19 cellular contexts compared by ENCODE assay signal in the genomic region with DNA sequence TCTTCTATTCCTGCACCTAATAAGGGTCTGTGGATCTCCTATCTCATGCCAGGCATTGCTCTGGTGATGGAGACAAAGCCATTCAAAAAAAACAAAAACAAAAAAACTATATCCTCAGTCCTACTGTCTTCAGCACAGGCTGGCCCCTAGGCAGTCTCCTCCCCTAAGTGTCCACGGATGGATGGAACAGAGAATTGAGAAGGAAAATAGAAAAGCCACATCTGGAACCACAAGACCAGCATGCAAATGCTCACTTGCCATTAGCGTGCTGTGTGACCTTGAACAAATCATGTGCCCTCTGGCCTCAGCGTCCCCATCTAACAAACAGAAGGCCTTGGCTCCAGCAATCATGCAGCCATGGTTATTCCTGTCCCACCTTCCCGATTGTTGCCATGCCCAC. TPM values are rescaled to one million over a fixed set of nuclear protein-coding genes. Genes with fewer than 3 reads are reported as not detected.
A peak's percentile ranks its signal among the peaks of the same experiment; 100 is the strongest.
DNase-seq lines count a peak whose midpoint lies in the region; ATAC-seq and TF ChIP-seq lines count a peak whose summit lies in the region.
"Had no signal": no experiment of that assay in that cellular context is flagged by ENCODE, and none has a peak within 500 bp of the region (broad histone marks: within the 10 kb centered on the region; RNA-seq: fewer than 3 reads in every experiment).

No MANE protein-coding gene starts in this region.

- peaks cover 17 to 23% of the 10 kb centered on the region in 2 donors for H3K27me3 Mint-ChIP-seq in stimulated activated naive B cell treated with anti-CD40 and anti-IgM and Interleukin-4, amounts not matched to agents 10 μg/mL and 1 μg/mL and 100 μg/mL, for 72 hours
- H3K27me3 Mint-ChIP-seq in natural killer cell treated with Interleukin-12 subunit alpha and Interleukin-12 subunit beta and Interleukin-15 and Interleukin-18, amount 100 ng/mL, for 72 hours, result peaks cover 0 to 10% of the 10 kb centered on the region in 2 donors
- H3K27me3 Mint-ChIP-seq: CD4-positive, alpha-beta T cell had no signal

- peaks cover 0 to 2% of the 10 kb centered on the region in 2 donors for H3K36me3 Mint-ChIP-seq in stimulated activated naive B cell treated with anti-CD40 and anti-IgM and Interleukin-4, amounts not matched to agents 10 μg/mL and 1 μg/mL and 100 μg/mL, for 72 hours
- no peaks in the 10 kb centered on the region for H3K36me3 Mint-ChIP-seq in natural killer cell treated with Interleukin-12 subunit alpha and Interleukin-12 subunit beta and Interleukin-15 and Interleukin-18, amount 100 ng/mL, for 72 hours

- no peaks in the 10 kb centered on the region for H3K36me3 ChIP-seq in H7 (replicated peaks; ENCODE audit: control insufficient read depth, insufficient read depth, low read length)

- peak; percentile 4 for DNase-seq in H7
- DNase-seq in stimulated activated naive B cell treated with anti-CD40 and anti-IgM and Interleukin-4, amounts not matched to agents 10 μg/mL and 1 μg/mL and 100 μg/mL, for 72 hours, result no peak
- DNase-seq in natural killer cell treated with Interleukin-12 subunit alpha and Interleukin-12 subunit beta and Interleukin-15 and Interleukin-18, amount 100 ng/mL, for 72 hours (ENCODE audit: low spot score), result no peak
- DNase-seq: ACHN; Calu3; CD4-positive, alpha-beta T cell; DMS79; GM23248; NCI-H1048; NCI-H1694 treated with DMSO at 0.1 percent for 48 hours; NCI-H69; PC-9; T-helper 1 cell had no signal

- ATAC-seq in GM18867 (IDR thresholded peaks at IDR 0.05; ENCODE audit: unreplicated experiment) (peak; percentile 58), HG03095 (IDR thresholded peaks at IDR 0.05; ENCODE audit: unreplicated experiment) (peak; percentile 65), HG02981 (IDR thresholded peaks at IDR 0.05; ENCODE audit: unreplicated experiment) (no peak), GM18505 (IDR thresholded peaks at IDR 0.05; ENCODE audit: unreplicated experiment) (no peak)
- ATAC-seq in stimulated activated naive B cell treated with anti-CD40 and anti-IgM and Interleukin-4, amounts not matched to agents 10 μg/mL and 1 μg/mL and 100 μg/mL, for 72 hours (replicated peaks), result peak; percentile 44 to 49
- no peak for ATAC-seq in natural killer cell treated with Interleukin-12 subunit alpha and Interleukin-12 subunit beta and Interleukin-15 and Interleukin-18, amount 100 ng/mL, for 72 hours
- ATAC-seq: Right ventricle myocardium inferior had no signal

- no peak overlapping the region for H3K4me3 Mint-ChIP-seq in stimulated activated naive B cell treated with anti-CD40 and anti-IgM and Interleukin-4, amounts not matched to agents 10 μg/mL and 1 μg/mL and 100 μg/mL, for 72 hours
- H3K4me3 Mint-ChIP-seq in natural killer cell treated with Interleukin-12 subunit alpha and Interleukin-12 subunit beta and Interleukin-15 and Interleukin-18, amount 100 ng/mL, for 72 hours, result no peak overlapping the region
- H3K4me3 Mint-ChIP-seq: CD4-positive, alpha-beta T cell had no signal

- TF ChIP-seq POLR2A in GM18505 (IDR thresholded peaks at IDR 0.05; ENCODE audit: borderline replicate concordance, extremely low read depth, insufficient read depth, insufficient read length), result no peak

- H3K4me1 Mint-ChIP-seq in stimulated activated naive B cell treated with anti-CD40 and anti-IgM and Interleukin-4, amounts not matched to agents 10 μg/mL and 1 μg/mL and 100 μg/mL, for 72 hours, result peaks cover 25 to 40% of the 10 kb centered on the region in 2 donors
- peaks cover 6 to 9% of the 10 kb centered on the region in 2 donors for H3K4me1 Mint-ChIP-seq in natural killer cell treated with Interleukin-12 subunit alpha and Interleukin-12 subunit beta and Interleukin-15 and Interleukin-18, amount 100 ng/mL, for 72 hours (ENCODE audit: low read depth in 2 of 2)

- H3K27ac Mint-ChIP-seq in stimulated activated naive B cell treated with anti-CD40 and anti-IgM and Interleukin-4, amounts not matched to agents 10 μg/mL and 1 μg/mL and 100 μg/mL, for 72 hours, result no peak overlapping the region
- H3K27ac Mint-ChIP-seq in natural killer cell treated with Interleukin-12 subunit alpha and Interleukin-12 subunit beta and Interleukin-15 and Interleukin-18, amount 100 ng/mL, for 72 hours, result no peak overlapping the region
- H3K27ac Mint-ChIP-seq: CD4-positive, alpha-beta T cell had no signal

- H3K9me3 Mint-ChIP-seq in stimulated activated naive B cell treated with anti-CD40 and anti-IgM and Interleukin-4, amounts not matched to agents 10 μg/mL and 1 μg/mL and 100 μg/mL, for 72 hours, result peaks cover 0 to 4% of the 10 kb centered on the region in 2 donors
- no peaks in the 10 kb centered on the region for H3K9me3 Mint-ChIP-seq in natural killer cell treated with Interleukin-12 subunit alpha and Interleukin-12 subunit beta and Interleukin-15 and Interleukin-18, amount 100 ng/mL, for 72 hours
- H3K9me3 Mint-ChIP-seq: CD4-positive, alpha-beta T cell had no signal

- no peaks in the 10 kb centered on the region for H3K27me3 ChIP-seq in H7 (ENCODE audit: control insufficient read depth, insufficient read depth, low read length)

- no peak overlapping the region for H3K4me3 ChIP-seq in H7 (ENCODE audit: insufficient read depth, low read depth, low read length)
- H3K4me3 ChIP-seq: GM23248, PC-9, SK-N-MC had no signal

RNA-seq across cellular contexts. Expression of a gene that starts 32.7 kb away (rescaled TPM):
- total RNA-seq in H7 (2014; rRNA removed; shearing (Covaris generic)), result 1.3 and 2.5 TPM in 2 replicates
- 100 to 1,000 TPM in 1 of 2 donors, 10 to 100 TPM in 1; 39.3 to 158 TPM for total RNA-seq in natural killer cell treated with Interleukin-12 subunit alpha and Interleukin-12 subunit beta and Interleukin-15 and Interleukin-18, amount 100 ng/mL, for 72 hours

Comparison
In these comparisons a context has a peak if more than half of its experiments do, and no peak if none do; other contexts are left out.
1. ATAC-seq: peak in GM18867 (single experiment), HG03095 (single experiment) and stimulated activated naive B cell treated with anti-CD40 and anti-IgM and Interleukin-4, amounts not matched to agents 10 μg/mL and 1 μg/mL and 100 μg/mL, for 72 hours (2 of 2); none in HG02981 (single experiment), natural killer cell treated with Interleukin-12 subunit alpha and Interleukin-12 subunit beta and Interleukin-15 and Interleukin-18, amount 100 ng/mL, for 72 hours (0 of 2) and GM18505 (single experiment).
2. RNA of a gene that starts 32.7 kb away (total RNA-seq): 39.3 to 158 TPM in natural killer cell treated with Interleukin-12 subunit alpha and Interleukin-12 subunit beta and Interleukin-15 and Interleukin-18, amount 100 ng/mL, for 72 hours; 1.3 to 2.5 TPM in H7; every median in the first group is over 10 times any median in the second.